In genomic region chr2:200659410-200659809, GRCh38 we compare ENCODE assay signal across 29 cellular contexts.
"Had no signal": no experiment of that assay in that cellular context is flagged by ENCODE, and none has a peak within 500 bp of the region (broad histone marks: within the 10 kb centered on the region; RNA-seq: fewer than 3 reads in every experiment).

No MANE protein-coding gene starts in this region.

- H3K4me3 ChIP-seq: lower lobe of right lung, neural progenitor cell, ovary, right atrium auricular region, right lobe of liver, smooth muscle cell, testis, thyroid gland, transverse colon, upper lobe of left lung, vagina had no signal

- ATAC-seq: left cardiac atrium; left lobe of liver; left ventricle myocardium superior; lower lobe of right lung; naive thymus-derived CD8-positive, alpha-beta T cell; right lobe of liver; stimulated activated memory B cell treated with anti-CD40 and anti-IgM and Interleukin-4, amounts not matched to agents 10 μg/mL and 1 μg/mL and 100 μg/mL, for 72 hours; stimulated activated naive CD8-positive, alpha-beta T cell treated with anti-CD3 and anti-CD28 coated beads, Interleukin-15, amount 100 ng/mL, for 72 hours had no signal

- DNase-seq: hippocampal formation; kidney glomerular epithelial cell; left cardiac atrium; left ventricle myocardium superior; lower lobe of right lung; mammary epithelial cell; mesenchymal stem cell; naive thymus-derived CD8-positive, alpha-beta T cell; occipital lobe; ovary; right lobe of liver; stimulated activated CD4-positive, alpha-beta T cell treated with anti-CD3 and anti-CD28 coated beads, Interleukin-1b, Interleukin-23, amount 100 ng/mL, for 48 hours; stimulated activated CD4-positive, alpha-beta T cell treated with anti-CD3 and anti-CD28 coated beads, Interleukin-2, amount 100 ng/mL, for 48 hours; stimulated activated CD4-positive, alpha-beta T cell treated with anti-CD3 and anti-CD28 coated beads, Interleukin-4, amount 100 ng/mL, for 4 hours; stimulated activated CD8-positive, alpha-beta memory T cell treated with anti-CD3 and anti-CD28 coated beads, Interleukin-4, amount 100 ng/mL, for 48 hours; stimulated activated naive CD4-positive, alpha-beta T cell treated with Interleukin-2 at 50 U/mL for 16 hours; stimulated activated naive CD8-positive, alpha-beta T cell treated with anti-CD3 and anti-CD28 coated beads, Interleukin-15, amount 100 ng/mL, for 72 hours; testis; thyroid gland; transverse colon; upper lobe of left lung had no signal

- H3K9ac ChIP-seq: neural progenitor cell had no signal

- H3K36me3 ChIP-seq: lower lobe of right lung, neural progenitor cell, neutrophil, ovary, right atrium auricular region, thyroid gland, transverse colon, upper lobe of left lung, vagina had no signal

- H3K27ac ChIP-seq: lower lobe of right lung, neural progenitor cell, neutrophil, ovary, right atrium auricular region, testis, thyroid gland, transverse colon, upper lobe of left lung, vagina had no signal

- H3K4me1 ChIP-seq: lower lobe of right lung, neural progenitor cell, right atrium auricular region, testis, thyroid gland, transverse colon, upper lobe of left lung, vagina had no signal

- H2AFZ ChIP-seq: neural progenitor cell had no signal

- H3K27me3 ChIP-seq: neural progenitor cell, neutrophil, ovary, right atrium auricular region, right lobe of liver, testis, thyroid gland, transverse colon, upper lobe of left lung, vagina had no signal

- H3K9me3 ChIP-seq: lower lobe of right lung, neutrophil, ovary, right atrium auricular region, right lobe of liver, testis, thyroid gland, transverse colon, upper lobe of left lung, vagina had no signal

- H3K4me2 ChIP-seq: neural progenitor cell, smooth muscle cell had no signal

- FAIRE-seq: keratinocyte had no signal
